20 cellular contexts compared by ENCODE assay signal in genomic region chr3:40908612-40909011, GRCh38.
"Had no signal": no experiment of that assay in that cellular context is flagged by ENCODE, and none has a peak within 500 bp of the region (broad histone marks: within the 10 kb centered on the region; RNA-seq: fewer than 3 reads in every experiment).

No MANE protein-coding gene starts in this region.

- H3K36me3 Mint-ChIP-seq: activated CD8-positive, alpha-beta memory T cell treated with anti-CD3 and anti-CD28 coated beads, Interleukin-2, amount 10 ng/mL, durations not matched to agents 7 days and 5 days; brain; stimulated activated effector memory CD8-positive, alpha-beta T cell treated with anti-CD3 and anti-CD28 coated beads, Interleukin-12 subunit alpha, Interleukin-12 subunit beta, amount 100 ng/mL, for 72 hours had no signal

- H3K27me3 Mint-ChIP-seq: activated T-cell treated with anti-CD3 and anti-CD28 coated beads, Interleukin-2, amount 50 U/mL, for 24 hours; brain had no signal

- H3K27ac Mint-ChIP-seq: activated CD8-positive, alpha-beta memory T cell treated with anti-CD3 and anti-CD28 coated beads, Interleukin-2, amount 10 ng/mL, durations not matched to agents 7 days and 5 days; activated naive CD4-positive, alpha-beta T cell treated with anti-CD3 and anti-CD28 coated beads, Interleukin-2, amount 50 U/mL, for 72 hours; activated T-cell treated with anti-CD3 and anti-CD28 coated beads, Interleukin-2, amount 50 U/mL, for 24 hours; memory B cell; stimulated activated effector memory CD8-positive, alpha-beta T cell treated with anti-CD3 and anti-CD28 coated beads, Interleukin-12 subunit alpha, Interleukin-12 subunit beta, amount 100 ng/mL, for 72 hours; T-helper 2 cell treated with Interferon-gamma antibody and Interleukin-4, amounts not matched to agents 5 μg/mL and 100 μg/mL, for 36 hours had no signal

- H3K9ac ChIP-seq: parathyroid adenoma had no signal

- ATAC-seq: activated CD8-positive, alpha-beta memory T cell treated with anti-CD3 and anti-CD28 coated beads, Interleukin-2, amount 10 ng/mL, durations not matched to agents 7 days and 5 days; activated naive CD4-positive, alpha-beta T cell treated with anti-CD3 and anti-CD28 coated beads, Interleukin-2, amount 50 U/mL, for 72 hours; left lung; stimulated activated effector memory CD8-positive, alpha-beta T cell treated with anti-CD3 and anti-CD28 coated beads, Interleukin-12 subunit alpha, Interleukin-12 subunit beta, amount 100 ng/mL, for 72 hours had no signal

- H3K4me3 ChIP-seq: left lung, tibial nerve had no signal

- H3K27ac ChIP-seq: left lung, parathyroid adenoma, tibial nerve had no signal

- H3K27me3 ChIP-seq: left lung, tibial nerve had no signal

- H3K9me3 ChIP-seq: tibial nerve had no signal

- H2AFZ ChIP-seq: parathyroid adenoma had no signal

- H3K36me3 ChIP-seq: left lung, tibial nerve had no signal

- H3K4me1 ChIP-seq: left lung, parathyroid adenoma, tibial nerve had no signal

- H3K4me3 Mint-ChIP-seq: activated CD8-positive, alpha-beta memory T cell treated with anti-CD3 and anti-CD28 coated beads, Interleukin-2, amount 10 ng/mL, durations not matched to agents 7 days and 5 days; activated T-cell treated with anti-CD3 and anti-CD28 coated beads, Interleukin-2, amount 50 U/mL, for 24 hours; memory B cell; stimulated activated effector memory CD8-positive, alpha-beta T cell treated with anti-CD3 and anti-CD28 coated beads, Interleukin-12 subunit alpha, Interleukin-12 subunit beta, amount 100 ng/mL, for 72 hours; T-helper 2 cell treated with Interferon-gamma antibody and Interleukin-4, amounts not matched to agents 5 μg/mL and 100 μg/mL, for 36 hours had no signal

- DNase-seq: activated CD4-positive, alpha-beta T cell treated with anti-CD3 and anti-CD28 coated beads, Interleukin-2, amount 50 U/mL, for 4 hours; activated CD4-positive, CD25-positive, alpha-beta regulatory T cell treated with anti-CD3 and anti-CD28 coated beads, Interleukin-2, amount 50 U/mL, for 72 hours; activated CD8-positive, alpha-beta memory T cell treated with anti-CD3 and anti-CD28 coated beads, Interleukin-2, amount 10 ng/mL, durations not matched to agents 7 days and 5 days; activated effector memory CD4-positive, alpha-beta T cell treated with Interleukin-2 at 50 U/mL for 16 hours; activated T-cell treated with anti-CD3 and anti-CD28 coated beads, Interleukin-2, amount 50 U/mL, for 24 hours; amygdala; cerebellar nuclear complex; dermis blood vessel endothelial cell; erythroblast; hippocampal formation; left lung; retina; SW 1271 had no signal

- H3K9me3 Mint-ChIP-seq: activated T-cell treated with anti-CD3 and anti-CD28 coated beads, Interleukin-2, amount 50 U/mL, for 24 hours; memory B cell; stimulated activated effector memory CD8-positive, alpha-beta T cell treated with anti-CD3 and anti-CD28 coated beads, Interleukin-12 subunit alpha, Interleukin-12 subunit beta, amount 100 ng/mL, for 72 hours; T-helper 2 cell treated with Interferon-gamma antibody and Interleukin-4, amounts not matched to agents 5 μg/mL and 100 μg/mL, for 36 hours had no signal

- H3K4me1 Mint-ChIP-seq: activated CD8-positive, alpha-beta memory T cell treated with anti-CD3 and anti-CD28 coated beads, Interleukin-2, amount 10 ng/mL, durations not matched to agents 7 days and 5 days; memory B cell; stimulated activated effector memory CD8-positive, alpha-beta T cell treated with anti-CD3 and anti-CD28 coated beads, Interleukin-12 subunit alpha, Interleukin-12 subunit beta, amount 100 ng/mL, for 72 hours had no signal

- H3K79me2 ChIP-seq: parathyroid adenoma had no signal
